ENCODE assay signal across 8 cellular contexts in the genomic region with DNA sequence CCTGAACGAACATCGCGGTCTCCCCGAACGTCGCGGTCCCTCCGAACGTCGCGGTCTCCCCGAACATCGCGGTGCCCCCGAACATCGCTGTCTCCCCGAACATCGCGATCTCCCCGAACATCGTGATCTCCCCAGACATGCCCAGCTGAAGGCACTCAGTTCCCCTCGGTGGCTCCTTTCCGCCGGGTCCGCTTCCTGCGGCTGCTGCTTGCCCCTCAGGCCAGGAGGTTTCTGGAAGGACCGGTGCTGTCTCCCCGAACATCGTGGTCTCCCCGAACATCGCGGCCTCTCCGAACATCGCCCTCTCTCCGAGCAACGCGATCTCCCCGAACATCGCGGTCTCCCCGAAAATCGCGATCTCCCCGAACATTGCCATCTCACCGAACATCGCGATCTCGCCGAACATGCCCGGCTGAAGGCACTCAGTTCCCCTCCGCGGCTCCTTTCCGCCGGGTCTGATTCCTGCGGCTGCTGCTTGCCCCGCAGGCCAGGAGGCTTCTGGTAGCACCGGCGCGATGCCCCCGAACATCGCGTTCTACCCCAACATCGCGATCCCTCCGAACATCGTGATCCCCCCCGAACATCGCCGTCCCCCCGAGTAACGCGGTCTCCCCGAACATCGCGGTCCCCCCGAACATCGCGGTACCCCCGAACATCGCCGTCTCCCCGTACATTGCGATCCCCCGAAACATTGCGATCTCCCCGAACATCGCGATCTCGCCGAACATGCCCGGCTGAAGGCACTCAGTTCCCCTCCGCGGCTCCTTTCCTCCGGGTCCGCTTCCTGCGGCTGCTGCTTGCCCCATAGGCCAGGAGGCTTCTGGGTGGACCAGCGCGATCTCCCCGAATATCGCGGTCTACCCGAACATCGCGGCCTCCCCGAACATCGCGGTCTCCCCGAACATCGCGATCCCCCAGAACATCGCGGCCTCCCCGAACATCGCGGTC. TPM values are rescaled to one million over a fixed set of nuclear protein-coding genes. Genes with fewer than 3 reads are reported as not detected.
DNase-seq lines count a peak whose midpoint lies in the region; ATAC-seq and TF ChIP-seq lines count a peak whose summit lies in the region.

No MANE protein-coding gene starts in this region.

- no peak for TF ChIP-seq CTCF in AG04450 (IDR thresholded peaks at IDR 0.05; ENCODE audit: low read depth, low read length)
- TF ChIP-seq CTCF in HL-60 (IDR thresholded peaks at IDR 0.05; ENCODE audit: insufficient read depth, low read length), result no peak

- H3K27me3 Mint-ChIP-seq in activated naive CD4-positive, alpha-beta T cell treated with anti-CD3 and anti-CD28 coated beads, Interleukin-2, amount 50 U/mL, for 24 hours, result peaks cover 47% of the 10 kb centered on the region

- H3K4me3 Mint-ChIP-seq in activated naive CD4-positive, alpha-beta T cell treated with anti-CD3 and anti-CD28 coated beads, Interleukin-2, amount 50 U/mL, for 24 hours, result peak overlapping the region; percentile 96

- POLR2A ChIA-PET in AG04450 (lab: Yijun Ruan, JAX), result no interaction called here

- no peak for ATAC-seq in GM21619 (IDR thresholded peaks at IDR 0.05; ENCODE audit: unreplicated experiment)

- no peaks in the 10 kb centered on the region for H3K36me3 ChIP-seq in iPS-15b (ENCODE audit: control insufficient read depth, insufficient read depth, low read length)

- no peaks in the 10 kb centered on the region for H3K4me1 ChIP-seq in iPS-15b (ENCODE audit: control insufficient read depth, insufficient read depth, low read length)

- DNase-seq in AG04450 (ENCODE audit: low read depth, low spot score), result no peak
- DNase-seq in HL-60 (ENCODE audit: low read depth in 1 of 2, low spot score in 1 of 2), result no peak
- peak; percentile 19 for DNase-seq in stimulated activated CD4-positive, alpha-beta T cell treated with anti-CD3 and anti-CD28 coated beads, Interleukin-4, amount 100 ng/mL, for 24 hours
- DNase-seq in GOT3 (lab: John Stamatoyannopoulos, UW), result no peak
- DNase-seq in kidney tubule cell (ENCODE audit: low spot score), result no peak

- peak overlapping the region; percentile 95 for H3K27ac Mint-ChIP-seq in activated naive CD4-positive, alpha-beta T cell treated with anti-CD3 and anti-CD28 coated beads, Interleukin-2, amount 50 U/mL, for 24 hours

- CTCF ChIA-PET in AG04450 (lab: Charles Lee), result interaction anchor here (1.0 kb wide), 1 partner anchor 9 kb away, joined by 3 read pairs; no protein-coding TSS in a partner anchor

- no peaks in the 10 kb centered on the region for H3K9me3 Mint-ChIP-seq in activated naive CD4-positive, alpha-beta T cell treated with anti-CD3 and anti-CD28 coated beads, Interleukin-2, amount 50 U/mL, for 24 hours

- H3K4me3 ChIP-seq in AG04450 (ENCODE audit: low read depth, low read length) (peak overlapping the region; percentile 64), HL-60 (replicated peaks; ENCODE audit: insufficient read depth, low read length) (peak overlapping the region; percentile 49; the same call in 1 of the 2 replicates), iPS-15b (ENCODE audit: low read depth, low read length) (peak overlapping the region; percentile 75)

- H3K9me3 ChIP-seq in AG04450 (ENCODE audit: control insufficient read depth, insufficient read depth, low read length), result no peaks in the 10 kb centered on the region; the same call in 1 of the 2 replicates
- no peaks in the 10 kb centered on the region for H3K9me3 ChIP-seq in iPS-15b (ENCODE audit: control insufficient read depth, insufficient read depth, low read length)

- H3K27me3 ChIP-seq in AG04450 (ENCODE audit: control insufficient read depth, insufficient read depth, low read length) (peaks cover 40% of the 10 kb centered on the region), HL-60 (ENCODE audit: insufficient read depth, poor library complexity, severe bottlenecking) (peaks cover 21% of the 10 kb centered on the region), iPS-15b (ENCODE audit: control insufficient read depth, insufficient read depth, low read length) (peaks cover 98% of the 10 kb centered on the region)

- H3K9ac ChIP-seq in iPS-15b (ENCODE audit: low read depth, low read length), result peak overlapping the region; percentile 54

- no peak overlapping the region for H3K27ac ChIP-seq in AG04450 (ENCODE audit: low read depth, low read length)
- H3K27ac ChIP-seq in HL-60 (replicated peaks), result no peak overlapping the region

- H3K36me3 Mint-ChIP-seq in activated naive CD4-positive, alpha-beta T cell treated with anti-CD3 and anti-CD28 coated beads, Interleukin-2, amount 50 U/mL, for 24 hours, result no peaks in the 10 kb centered on the region

- H3K4me1 Mint-ChIP-seq in activated naive CD4-positive, alpha-beta T cell treated with anti-CD3 and anti-CD28 coated beads, Interleukin-2, amount 50 U/mL, for 24 hours, result peaks cover 30% of the 10 kb centered on the region

RNA-seq across cellular contexts. Expression of a gene that starts 0.8 kb away (rescaled TPM):
- polyA plus RNA-seq in AG04450 (2011; rRNA removed), result 2.6 and 2.8 TPM in 2 replicates
- 0.60 and 1.0 TPM in 2 replicates for polyA minus RNA-seq in AG04450 (2011; rRNA and poly(A)+ RNA removed)

RNA-seq across cellular contexts. Expression of a gene that starts 22.7 kb away (rescaled TPM):
- polyA plus RNA-seq in AG04450 (2011; rRNA removed), result 6.3 and 7.9 TPM in 2 replicates
- 3.9 and 5.1 TPM in 2 replicates for polyA minus RNA-seq in AG04450 (2011; rRNA and poly(A)+ RNA removed)

RNA-seq across cellular contexts. Expression of a gene that starts 41.6 kb away (rescaled TPM):
- 3.0 TPM in 2 replicates for polyA plus RNA-seq in AG04450 (2011; rRNA removed)
- 1.0 and 1.8 TPM in 2 replicates for polyA minus RNA-seq in AG04450 (2011; rRNA and poly(A)+ RNA removed)
